Comparison of ENCODE assay signal across 8 cellular contexts in the genomic region with DNA sequence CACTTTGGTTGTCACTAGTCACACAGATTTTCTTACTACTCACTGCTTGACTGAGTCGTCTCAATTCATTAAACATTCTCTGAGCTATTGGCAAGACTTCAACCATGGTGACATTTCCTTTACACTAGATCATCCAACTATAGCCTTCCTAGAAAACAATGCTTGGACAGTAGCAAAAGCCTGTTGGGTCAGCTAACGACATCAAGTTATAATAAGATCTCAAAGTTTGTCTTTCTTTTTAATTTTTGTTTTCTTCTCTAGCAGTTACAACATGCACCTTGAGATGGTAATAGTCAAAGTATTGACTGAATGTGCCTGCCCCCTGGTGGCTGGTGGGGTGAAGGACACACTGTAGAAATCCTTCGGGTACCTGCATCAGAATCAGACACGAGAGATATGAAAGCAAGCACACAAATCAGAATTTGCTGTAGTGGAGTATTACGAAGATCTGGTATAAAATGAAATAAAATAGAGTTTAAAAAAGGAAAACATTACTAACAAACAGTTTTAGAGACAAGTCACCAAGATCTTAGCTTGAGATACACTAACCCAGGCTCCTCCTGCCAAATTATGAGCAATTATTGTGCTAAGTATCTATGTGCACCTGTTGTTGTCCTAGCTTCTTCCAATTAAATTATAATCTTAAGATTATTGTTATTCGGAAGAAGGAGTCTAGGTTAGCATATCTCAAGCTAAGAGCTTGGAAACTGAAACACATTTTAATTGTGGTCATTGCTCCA.
DNase-seq lines count a peak whose midpoint lies in the region; ATAC-seq and TF ChIP-seq lines count a peak whose summit lies in the region.

No MANE protein-coding gene starts in this region.

- no peaks in the 10 kb centered on the region for H3K9me3 Mint-ChIP-seq in chondrocyte (ENCODE audit: low read depth)

- H3K9me3 ChIP-seq in A673 (ENCODE audit: low read depth, low read length, poor library complexity, severe bottlenecking) (no peaks in the 10 kb centered on the region), liver (ENCODE audit: control insufficient read depth in 4 of 4, low read length in 3 of 4) (no peaks in the 10 kb centered on the region)

- H3K4me3 ChIP-seq in A673 (ENCODE audit: low read depth, low read length, poor library complexity, severe bottlenecking): no peak overlapping the region
- H3K4me3 ChIP-seq in liver (ENCODE audit: low read depth in 1 of 3, low read length in 3 of 3): no peak overlapping the region

- H3K27me3 ChIP-seq in A673 (replicated peaks; ENCODE audit: insufficient read depth, low read depth, low read length, poor library complexity) (no peaks in the 10 kb centered on the region), liver (ENCODE audit: control insufficient read depth in 4 of 4, insufficient read depth in 4 of 4, low read length in 3 of 4) (no peaks in the 10 kb centered on the region)

- no peaks in the 10 kb centered on the region for H3K36me3 ChIP-seq in A673 (ENCODE audit: insufficient read depth, low read length, poor library complexity, severe bottlenecking)
- no peaks in the 10 kb centered on the region for H3K36me3 ChIP-seq in liver (ENCODE audit: control insufficient read depth in 4 of 4, insufficient read depth in 3 of 4, low read depth in 1 of 4, low read length in 3 of 4)

- H3K4me3 Mint-ChIP-seq in chondrocyte (ENCODE audit: unreplicated experiment): no peak overlapping the region

- H3K4me1 ChIP-seq in A673 (ENCODE audit: insufficient read depth, low read length, poor library complexity, severe bottlenecking): no peaks in the 10 kb centered on the region
- no peaks in the 10 kb centered on the region for H3K4me1 ChIP-seq in liver (ENCODE audit: control insufficient read depth in 4 of 4, insufficient read depth in 4 of 4, low read length in 3 of 4)

- 9% methylated on average over 6 of the region's 6 CpGs for WGBS in liver

- CTCF ChIA-PET in A673 (lab: Charles Lee): interaction anchor here (1.0 to 1.1 kb wide), 2 partner anchors 751 to 801 kb away, joined by 3 read pairs; no protein-coding TSS in a partner anchor

- in situ Hi-C loops in GM13977 (cut with MboI; ENCODE audit: low pct_unique_long_range_greater_than_20kb, low sequenced_read_pairs, unreplicated experiment): loop anchor here (25.0 kb wide), 1 partner anchor 1067 kb away; no protein-coding TSS in a partner anchor

- H3K36me3 Mint-ChIP-seq in chondrocyte (ENCODE audit: low read depth): no peaks in the 10 kb centered on the region

- peaks cover 5% of the 10 kb centered on the region for H3K4me1 Mint-ChIP-seq in chondrocyte (ENCODE audit: low read depth)

- ATAC-seq in HG02870 (IDR thresholded peaks at IDR 0.05; ENCODE audit: unreplicated experiment): peak; percentile 91

- H3K27ac ChIP-seq in A673 (ENCODE audit: low read depth, low read length, poor library complexity, severe bottlenecking) (no peak overlapping the region), liver (ENCODE audit: low read depth in 1 of 2, low read length in 2 of 2) (no peak overlapping the region)

- DNase-seq in A673 (ENCODE audit: low spot score) (peak; percentile 71), GM13977 (ENCODE audit: low spot score) (peak; percentile 39), NCI-H1930 (lab: John Stamatoyannopoulos, UW) (peak; percentile 4 to 6), chondrocyte (ENCODE audit: low spot score) (no peak)
- peak; percentile 73 for DNase-seq in activated CD4-positive, CD25-positive, alpha-beta regulatory T cell treated with anti-CD3 and anti-CD28 coated beads, Interleukin-2, amount 50 U/mL, for 72 hours
- peak; percentile 43 to 53 (median 52) for DNase-seq in stimulated activated CD4-positive, alpha-beta T cell treated with anti-CD3 and anti-CD28 coated beads, TNF-alpha, amount 100 ng/mL, for 4 hours (ENCODE audit: low read depth in 3 of 3)

- no peak overlapping the region for H3K9ac ChIP-seq in liver (ENCODE audit: low read depth in 1 of 2, low read length in 2 of 2)

- POLR2A ChIA-PET in A673 (lab: Charles Lee; ENCODE audit: low non-redundant PET): no interaction called here

- no peaks in the 10 kb centered on the region for H3K27me3 Mint-ChIP-seq in chondrocyte (ENCODE audit: low read depth)

- no peak overlapping the region for H3K27ac Mint-ChIP-seq in chondrocyte (ENCODE audit: unreplicated experiment)

- TF ChIP-seq RAD21 in liver (IDR thresholded peaks at IDR 0.05): peak; percentile 87 to 90

- peak; percentile 93 for TF ChIP-seq CTCF in A673 (conservative IDR thresholded peaks at IDR 0.05; ENCODE audit: low read depth, low read length)
- peak; percentile 90 for TF ChIP-seq CTCF in GM13977 (IDR thresholded peaks at IDR 0.05; ENCODE audit: extremely low read depth, insufficient read depth, missing control alignments)
- peak; percentile 98 for TF ChIP-seq CTCF in chondrocyte (IDR thresholded peaks at IDR 0.05)
- peak; percentile 90 for TF ChIP-seq CTCF in liver (IDR thresholded peaks at IDR 0.05; ENCODE audit: low read depth, low read length, missing input control)

- BruUV-seq in A673 (replicated peaks; lab: Mats Ljungman, UMichigan): no TSS peak

- intact Hi-C loops in A673 (cut with micrococcal nuclease; ENCODE audit: unreplicated experiment): loop anchor here (1.0 to 10.0 kb wide), 3 partner anchors 967 to 1284 kb away; no protein-coding TSS in a partner anchor

TF ChIP-seq in liver, 16 proteins besides CTCF, POLR2A, EP300 and RAD21:
- TF ChIP-seq FOXA2 (IDR thresholded peaks at IDR 0.05) (no peak), GABPA (IDR thresholded peaks at IDR 0.05 in 1 of 2, conservative IDR thresholded peaks at IDR 0.05 in 1 of 2) (no peak), FOXA1 (IDR thresholded peaks at IDR 0.05) (no peak), RXRA (IDR thresholded peaks at IDR 0.05) (no peak), ATF3 (IDR thresholded peaks at IDR 0.05) (no peak), EGR1 (IDR thresholded peaks at IDR 0.05; ENCODE audit: low read depth in 2 of 2) (no peak), YY1 (IDR thresholded peaks at IDR 0.05) (no peak), HNF4A (conservative IDR thresholded peaks at IDR 0.05) (no peak), MAX (IDR thresholded peaks at IDR 0.05) (no peak), JUND (IDR thresholded peaks at IDR 0.05) (no peak), NR2F2 (IDR thresholded peaks at IDR 0.05) (no peak), SP1 (IDR thresholded peaks at IDR 0.05) (no peak), TAF1 (conservative IDR thresholded peaks at IDR 0.05) (no peak)
- TF ChIP-seq, protein P1, sequence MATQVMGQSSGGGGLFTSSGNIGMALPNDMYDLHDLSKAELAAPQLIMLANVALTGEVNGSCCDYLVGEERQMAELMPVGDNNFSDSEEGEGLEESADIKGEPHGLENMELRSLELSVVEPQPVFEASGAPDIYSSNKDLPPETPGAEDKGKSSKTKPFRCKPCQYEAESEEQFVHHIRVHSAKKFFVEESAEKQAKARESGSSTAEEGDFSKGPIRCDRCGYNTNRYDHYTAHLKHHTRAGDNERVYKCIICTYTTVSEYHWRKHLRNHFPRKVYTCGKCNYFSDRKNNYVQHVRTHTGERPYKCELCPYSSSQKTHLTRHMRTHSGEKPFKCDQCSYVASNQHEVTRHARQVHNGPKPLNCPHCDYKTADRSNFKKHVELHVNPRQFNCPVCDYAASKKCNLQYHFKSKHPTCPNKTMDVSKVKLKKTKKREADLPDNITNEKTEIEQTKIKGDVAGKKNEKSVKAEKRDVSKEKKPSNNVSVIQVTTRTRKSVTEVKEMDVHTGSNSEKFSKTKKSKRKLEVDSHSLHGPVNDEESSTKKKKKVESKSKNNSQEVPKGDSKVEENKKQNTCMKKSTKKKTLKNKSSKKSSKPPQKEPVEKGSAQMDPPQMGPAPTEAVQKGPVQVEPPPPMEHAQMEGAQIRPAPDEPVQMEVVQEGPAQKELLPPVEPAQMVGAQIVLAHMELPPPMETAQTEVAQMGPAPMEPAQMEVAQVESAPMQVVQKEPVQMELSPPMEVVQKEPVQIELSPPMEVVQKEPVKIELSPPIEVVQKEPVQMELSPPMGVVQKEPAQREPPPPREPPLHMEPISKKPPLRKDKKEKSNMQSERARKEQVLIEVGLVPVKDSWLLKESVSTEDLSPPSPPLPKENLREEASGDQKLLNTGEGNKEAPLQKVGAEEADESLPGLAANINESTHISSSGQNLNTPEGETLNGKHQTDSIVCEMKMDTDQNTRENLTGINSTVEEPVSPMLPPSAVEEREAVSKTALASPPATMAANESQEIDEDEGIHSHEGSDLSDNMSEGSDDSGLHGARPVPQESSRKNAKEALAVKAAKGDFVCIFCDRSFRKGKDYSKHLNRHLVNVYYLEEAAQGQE (IDR thresholded peaks at IDR 0.05): no peak
